Comparison of ENCODE assay signal across 9 cellular contexts in genomic region chr12:121145221-121145620, GRCh38. TPM values are rescaled to one million over a fixed set of nuclear protein-coding genes. Genes with fewer than 3 reads are reported as not detected.
DNase-seq lines count a peak whose midpoint lies in the region; ATAC-seq and TF ChIP-seq lines count a peak whose summit lies in the region.
"Had no signal": no experiment of that assay in that cellular context is flagged by ENCODE, and none has a peak within 500 bp of the region (broad histone marks: within the 10 kb centered on the region; RNA-seq: fewer than 3 reads in every experiment).

No MANE protein-coding gene starts in this region.

- peaks cover 17% of the 10 kb centered on the region for H3K36me3 Mint-ChIP-seq in activated CD8-positive, alpha-beta memory T cell treated with anti-CD3 and anti-CD28 coated beads, Interleukin-2, amount 10 ng/mL, durations not matched to agents 7 days and 5 days
- peaks cover 38% of the 10 kb centered on the region for H3K36me3 Mint-ChIP-seq in T-helper 1 cell treated with Interleukin-12 subunit alpha and Interleukin-12 subunit beta and Interleukin-4 antibody, amounts not matched to agents 30 μg/mL and 1 μg/mL, for 36 hours (ENCODE audit: low read depth)

- TF ChIP-seq CTCF in brain microvascular endothelial cell (IDR thresholded peaks at IDR 0.05; ENCODE audit: low read depth, low read length, missing control alignments): no peak

- peak; percentile 62 for ATAC-seq in activated CD8-positive, alpha-beta memory T cell treated with anti-CD3 and anti-CD28 coated beads, Interleukin-2, amount 10 ng/mL, durations not matched to agents 7 days and 5 days
- no peak for ATAC-seq in GM21423 (IDR thresholded peaks at IDR 0.05; ENCODE audit: unreplicated experiment)
- no peak for ATAC-seq in left colon

- peak overlapping the region; percentile 70 for H3K27ac Mint-ChIP-seq in activated CD8-positive, alpha-beta memory T cell treated with anti-CD3 and anti-CD28 coated beads, Interleukin-2, amount 10 ng/mL, durations not matched to agents 7 days and 5 days
- peak overlapping the region; percentile 94 for H3K27ac Mint-ChIP-seq in T-helper 1 cell treated with Interleukin-12 subunit alpha and Interleukin-12 subunit beta and Interleukin-4 antibody, amounts not matched to agents 30 μg/mL and 1 μg/mL, for 36 hours

- intact Hi-C loops in left colon (cut with DNase I, micrococcal nuclease): no loop called here

- no peaks in the 10 kb centered on the region for H3K9me3 Mint-ChIP-seq in activated CD8-positive, alpha-beta memory T cell treated with anti-CD3 and anti-CD28 coated beads, Interleukin-2, amount 10 ng/mL, durations not matched to agents 7 days and 5 days (ENCODE audit: low read depth)
- peaks cover 6% of the 10 kb centered on the region for H3K9me3 Mint-ChIP-seq in T-helper 1 cell treated with Interleukin-12 subunit alpha and Interleukin-12 subunit beta and Interleukin-4 antibody, amounts not matched to agents 30 μg/mL and 1 μg/mL, for 36 hours

- H3K27me3 ChIP-seq in brain microvascular endothelial cell (replicated peaks): no peaks in the 10 kb centered on the region

- no peak overlapping the region for H3K4me3 ChIP-seq in brain microvascular endothelial cell (ENCODE audit: low read depth, low read length)

- DNase-seq in activated CD8-positive, alpha-beta memory T cell treated with anti-CD3 and anti-CD28 coated beads, Interleukin-2, amount 10 ng/mL, durations not matched to agents 7 days and 5 days: peak; percentile 45
- DNase-seq in activated CD8-positive, alpha-beta memory T cell treated with anti-CD3 and anti-CD28 coated beads for 24 hours: no peak
- peak; percentile 23 for DNase-seq in brain microvascular endothelial cell
- peak; percentile 48 for DNase-seq in stimulated activated CD4-positive, alpha-beta T cell treated with anti-CD3 and anti-CD28 coated beads, Interleukin-4, amount 100 ng/mL, for 24 hours
- no peak for DNase-seq in 8988T
- no peak for DNase-seq in left colon
- DNase-seq: cerebellar nuclear complex had no signal

- CTCF ChIA-PET in activated CD8-positive, alpha-beta memory T cell treated with anti-CD3 and anti-CD28 coated beads, Interleukin-2, amount 10 ng/mL, durations not matched to agents 7 days and 5 days (lab: Charles Lee): no interaction called here

- H3K27ac ChIP-seq in brain microvascular endothelial cell: no peak overlapping the region

- no peaks in the 10 kb centered on the region for H3K27me3 Mint-ChIP-seq in activated CD8-positive, alpha-beta memory T cell treated with anti-CD3 and anti-CD28 coated beads, Interleukin-2, amount 10 ng/mL, durations not matched to agents 7 days and 5 days
- no peaks in the 10 kb centered on the region for H3K27me3 Mint-ChIP-seq in T-helper 1 cell treated with Interleukin-12 subunit alpha and Interleukin-12 subunit beta and Interleukin-4 antibody, amounts not matched to agents 30 μg/mL and 1 μg/mL, for 36 hours (ENCODE audit: low read depth)

- H3K4me1 Mint-ChIP-seq in activated CD8-positive, alpha-beta memory T cell treated with anti-CD3 and anti-CD28 coated beads, Interleukin-2, amount 10 ng/mL, durations not matched to agents 7 days and 5 days: peaks cover 26% of the 10 kb centered on the region
- H3K4me1 Mint-ChIP-seq in T-helper 1 cell treated with Interleukin-12 subunit alpha and Interleukin-12 subunit beta and Interleukin-4 antibody, amounts not matched to agents 30 μg/mL and 1 μg/mL, for 36 hours (ENCODE audit: low read depth): peaks cover 29% of the 10 kb centered on the region

- in situ Hi-C loops in brain microvascular endothelial cell (cut with HindIII; ENCODE audit: low pct_ligation_motif_present, low sequenced_read_pairs): no loop called here

- no peaks in the 10 kb centered on the region for H3K36me3 ChIP-seq in brain microvascular endothelial cell (replicated peaks)

- H3K4me3 Mint-ChIP-seq in activated CD8-positive, alpha-beta memory T cell treated with anti-CD3 and anti-CD28 coated beads, Interleukin-2, amount 10 ng/mL, durations not matched to agents 7 days and 5 days: no peak overlapping the region
- H3K4me3 Mint-ChIP-seq in T-helper 1 cell treated with Interleukin-12 subunit alpha and Interleukin-12 subunit beta and Interleukin-4 antibody, amounts not matched to agents 30 μg/mL and 1 μg/mL, for 36 hours: peak overlapping the region; percentile 56

RNA-seq across cellular contexts. Expression of gene P2RX7, which starts 12.5 kb away (rescaled TPM):
- total RNA-seq in activated CD8-positive, alpha-beta memory T cell treated with anti-CD3 and anti-CD28 coated beads, Interleukin-2, amount 10 ng/mL, durations not matched to agents 7 days and 5 days: 10 to 100 TPM in 1 of 2 experiments, 1 to 10 TPM in 1; 7.5 to 14.4 TPM
- total RNA-seq in left colon: 1 to 10 TPM in 1 of 2 donors, under 1 TPM in 1; 0.46 to 2.4 TPM

Comparison
In these comparisons a context has a peak if more than half of its experiments do, and no peak if none do; other contexts are left out.
1. DNase-seq: peak in activated CD8-positive, alpha-beta memory T cell treated with anti-CD3 and anti-CD28 coated beads, Interleukin-2, amount 10 ng/mL, durations not matched to agents 7 days and 5 days (single experiment), brain microvascular endothelial cell (single experiment) and stimulated activated CD4-positive, alpha-beta T cell treated with anti-CD3 and anti-CD28 coated beads, Interleukin-4, amount 100 ng/mL, for 24 hours (single experiment); none in activated CD8-positive, alpha-beta memory T cell treated with anti-CD3 and anti-CD28 coated beads for 24 hours (single experiment), 8988T (single experiment) and left colon (0 of 2).